Comparison of ENCODE assay signal across 16 cellular contexts in the genomic region with DNA sequence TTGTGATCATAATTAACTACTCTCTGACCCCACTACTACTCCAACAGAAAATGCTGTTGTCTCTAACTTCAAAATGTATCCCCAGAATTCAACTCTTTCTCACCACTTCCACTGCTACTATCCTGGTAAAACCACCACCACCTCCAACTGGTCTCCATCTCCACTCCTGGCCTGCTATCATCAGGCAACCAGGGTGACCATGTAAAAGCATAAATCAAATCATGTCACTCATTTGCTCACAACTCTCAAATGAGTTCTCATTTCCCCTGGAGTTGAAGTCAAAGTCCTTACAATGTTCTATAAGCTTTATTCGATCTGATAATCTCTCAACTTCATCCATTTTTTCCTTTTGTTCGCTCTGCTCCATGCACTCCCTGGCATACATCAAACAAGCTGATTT. TPM values are rescaled to one million over a fixed set of nuclear protein-coding genes. Genes with fewer than 3 reads are reported as not detected.
A peak's percentile ranks its signal among the peaks of the same experiment; 100 is the strongest.
DNase-seq lines count a peak whose midpoint lies in the region; FAIRE-seq and TF ChIP-seq lines count a peak whose summit lies in the region.
"Had no signal": no experiment of that assay in that cellular context is flagged by ENCODE, and none has a peak within 500 bp of the region (broad histone marks: within the 10 kb centered on the region; RNA-seq: fewer than 3 reads in every experiment).

No MANE protein-coding gene starts in this region.

- no peak for TF ChIP-seq CTCF in SU-DHL-6 (IDR thresholded peaks at IDR 0.05; ENCODE audit: insufficient read depth, low read length, poor library complexity, severe bottlenecking)
- no peak for TF ChIP-seq CTCF in hepatocyte (IDR thresholded peaks at IDR 0.05; ENCODE audit: poor library complexity)

- H4K8ac ChIP-seq in trophoblast cell (ENCODE audit: low read depth, low read length), result no peak overlapping the region

- peak overlapping the region; percentile 95 for H3K27ac ChIP-seq in Karpas-422 (ENCODE audit: low read length)
- peak overlapping the region; percentile 31 for H3K27ac ChIP-seq in SU-DHL-6 (ENCODE audit: low read depth, low read length)
- H3K27ac ChIP-seq in trophoblast cell (ENCODE audit: low read depth, low read length), result no peak overlapping the region
- H3K27ac ChIP-seq in hepatocyte, result no peak overlapping the region

- H3K9me2 ChIP-seq in Karpas-422 (replicated peaks; ENCODE audit: insufficient read depth, low read length) (no peaks in the 10 kb centered on the region), SU-DHL-6 (replicated peaks; ENCODE audit: insufficient read depth, low read length) (no peaks in the 10 kb centered on the region), hepatocyte (replicated peaks; ENCODE audit: insufficient read depth) (no peaks in the 10 kb centered on the region)

- H4K12ac ChIP-seq in trophoblast cell (ENCODE audit: low read depth, low read length), result no peak overlapping the region

- no peaks in the 10 kb centered on the region for H3K27me3 ChIP-seq in Karpas-422 (ENCODE audit: low read length)
- H3K27me3 ChIP-seq in SU-DHL-6 (ENCODE audit: low read length), result no peaks in the 10 kb centered on the region
- H3K27me3 ChIP-seq in trophoblast cell (ENCODE audit: insufficient read depth, low read length), result no peaks in the 10 kb centered on the region
- no peaks in the 10 kb centered on the region for H3K27me3 ChIP-seq in hepatocyte
- H3K27me3 ChIP-seq: BLaER1 treated with 17β-estradiol and CSF1 and Interleukin-3, amounts not matched to agents 10 nM and 100 nM had no signal

- no peak overlapping the region for H4K91ac ChIP-seq in trophoblast cell (ENCODE audit: low read depth, low read length)

- H3K36me3 ChIP-seq in Karpas-422 (ENCODE audit: insufficient read depth, low read length) (peaks cover 25% of the 10 kb centered on the region), SU-DHL-6 (ENCODE audit: low read length) (peaks cover 21% of the 10 kb centered on the region), trophoblast cell (ENCODE audit: control insufficient read depth in 1 of 2, insufficient read depth in 2 of 2, low read length in 2 of 2) (no peaks in the 10 kb centered on the region), hepatocyte (replicated peaks; ENCODE audit: insufficient read depth, low read depth) (no peaks in the 10 kb centered on the region)

- H3K4me3 ChIP-seq in Karpas-422 (ENCODE audit: low read length) (peak overlapping the region; percentile 47; the same call in 1 of the 2 replicates), SU-DHL-6 (ENCODE audit: insufficient read depth, low read length, poor library complexity, severe bottlenecking) (no peak overlapping the region), trophoblast cell (ENCODE audit: low read depth, low read length) (no peak overlapping the region), hepatocyte (no peak overlapping the region)
- H3K4me3 ChIP-seq: BLaER1 treated with 17β-estradiol and CSF1 and Interleukin-3, amounts not matched to agents 10 nM and 100 nM; GM23338 had no signal

- no peaks in the 10 kb centered on the region; the same call in 1 of the 2 replicates for H4K20me1 ChIP-seq in Karpas-422 (ENCODE audit: insufficient read depth, low read depth, low read length)
- peaks cover 68% of the 10 kb centered on the region for H4K20me1 ChIP-seq in SU-DHL-6 (ENCODE audit: low read depth, low read length)
- peaks cover 96% of the 10 kb centered on the region for H4K20me1 ChIP-seq in hepatocyte (ENCODE audit: insufficient read depth, poor library complexity, severe bottlenecking)

- TF ChIP-seq POLR2A in GM12892 (IDR thresholded peaks at IDR 0.05; ENCODE audit: low read depth, low read length), result no peak

- H3K18ac ChIP-seq in trophoblast cell (ENCODE audit: low read length), result no peak overlapping the region

- H3K9me3 ChIP-seq in Karpas-422 (ENCODE audit: low read length), result no peaks in the 10 kb centered on the region
- no peaks in the 10 kb centered on the region for H3K9me3 ChIP-seq in SU-DHL-6 (ENCODE audit: insufficient read depth, low read length)
- H3K9me3 ChIP-seq in trophoblast cell (ENCODE audit: insufficient read depth, low read depth, low read length), result no peaks in the 10 kb centered on the region
- no peaks in the 10 kb centered on the region for H3K9me3 ChIP-seq in hepatocyte (ENCODE audit: low read depth)
- H3K9me3 ChIP-seq: Caco-2 had no signal

- DNase-seq in GM12892 (ENCODE audit: insufficient read length), result no peak
- DNase-seq in Karpas-422, result no peak
- DNase-seq in trophoblast cell, result no peak
- DNase-seq in NCI-H510A (lab: John Stamatoyannopoulos, UW), result no peak
- DNase-seq in stimulated activated CD4-positive, alpha-beta T cell treated with anti-CD3 and anti-CD28 coated beads, Interleukin-2, amount 100 ng/mL, for 48 hours, result no peak
- no peak for DNase-seq in hepatocyte (ENCODE audit: low spot score)
- DNase-seq: Caco-2; CD4-positive, alpha-beta T cell; HCEC 1CT; IMR-90 had no signal

- H3F3A ChIP-seq in SU-DHL-6 (ENCODE audit: insufficient read depth), result peaks cover 5% of the 10 kb centered on the region; the same call in 1 of the 2 replicates

- H3K9ac ChIP-seq in Karpas-422 (ENCODE audit: low read length), result peak overlapping the region; percentile 57
- no peak overlapping the region for H3K9ac ChIP-seq in SU-DHL-6 (ENCODE audit: low read length)
- no peak overlapping the region for H3K9ac ChIP-seq in trophoblast cell (ENCODE audit: low read length)

- no peak overlapping the region for H2AFZ ChIP-seq in Karpas-422 (ENCODE audit: low read length)
- H2AFZ ChIP-seq in SU-DHL-6 (ENCODE audit: low read depth, low read length, severe bottlenecking), result no peak overlapping the region
- no peak overlapping the region for H2AFZ ChIP-seq in trophoblast cell (ENCODE audit: insufficient read depth, low read length, poor library complexity)
- no peak overlapping the region for H2AFZ ChIP-seq in hepatocyte
- H2AFZ ChIP-seq: GM23338 had no signal

- H3K4ac ChIP-seq in trophoblast cell (ENCODE audit: low read depth, low read length), result peak overlapping the region; percentile 65

- H2BK120ac ChIP-seq in trophoblast cell (ENCODE audit: insufficient read depth, low read length, poor library complexity), result no peak overlapping the region

- no CpG with 5 or more reads among the region's 2 CpGs for WGBS in trophoblast cell (ENCODE audit: extremely low coverage, insufficient coverage, insufficient read length)
- WGBS in hepatocyte (ENCODE audit: low lambda C conversion rate, missing lambda C conversion rate), result 98% methylated on average over 2 of the region's 2 CpGs

- no peak overlapping the region for H3K23ac ChIP-seq in trophoblast cell (ENCODE audit: low read length)

- H3K79me1 ChIP-seq in trophoblast cell (ENCODE audit: low read length), result no peaks in the 10 kb centered on the region

- peaks cover 71% of the 10 kb centered on the region for H3K4me1 ChIP-seq in Karpas-422 (ENCODE audit: low read length)
- H3K4me1 ChIP-seq in trophoblast cell (ENCODE audit: control insufficient read depth in 1 of 2, insufficient read depth in 2 of 2, low read length in 2 of 2), result no peaks in the 10 kb centered on the region
- no peaks in the 10 kb centered on the region for H3K4me1 ChIP-seq in hepatocyte (ENCODE audit: insufficient read depth)
- H3K4me1 ChIP-seq: Caco-2 had no signal

- H3K79me2 ChIP-seq in Karpas-422 (ENCODE audit: low read length) (peaks cover 99% of the 10 kb centered on the region), SU-DHL-6 (ENCODE audit: insufficient read depth, low read length) (peaks cover 100% of the 10 kb centered on the region), trophoblast cell (ENCODE audit: control insufficient read depth, insufficient read depth, low read length, poor library complexity) (peaks cover 5% of the 10 kb centered on the region), hepatocyte (peaks cover 100% of the 10 kb centered on the region)

- no peak overlapping the region for H3K14ac ChIP-seq in trophoblast cell (ENCODE audit: low read length)

- no peak overlapping the region for H2BK12ac ChIP-seq in trophoblast cell (ENCODE audit: low read length)

- peak overlapping the region; percentile 76 for H3K4me2 ChIP-seq in Karpas-422 (ENCODE audit: low read depth, low read length, poor library complexity, severe bottlenecking)
- no peak overlapping the region for H3K4me2 ChIP-seq in SU-DHL-6 (ENCODE audit: low read depth, low read length, poor library complexity, severe bottlenecking)
- no peak overlapping the region for H3K4me2 ChIP-seq in trophoblast cell (ENCODE audit: low read length)
- H3K4me2 ChIP-seq in hepatocyte, result no peak overlapping the region
- H3K4me2 ChIP-seq: GM23338 had no signal

- FAIRE-seq in GM12892 (lab: Jason Lieb, UNC), result peak; percentile 40
- FAIRE-seq: D721Med, G401.6, H54 had no signal

- H2AK5ac ChIP-seq in trophoblast cell (ENCODE audit: low read length), result no peak overlapping the region

- no peak overlapping the region for H2BK5ac ChIP-seq in trophoblast cell (ENCODE audit: low read depth, low read length, poor library complexity)

RNA-seq across cellular contexts. Expression of a gene that starts 24.6 kb away (rescaled TPM):
- polyA plus RNA-seq in GM12892 (2012; ENCODE audit: missing spikeins), result 64.7 TPM
- 74.5 and 132 TPM in 2 replicates for total RNA-seq in Karpas-422 (2014; rRNA removed; shearing (Covaris generic); ENCODE audit: low replicate concordance)
- 85.4 and 86.3 TPM in 2 replicates for polyA plus RNA-seq in trophoblast cell (2013)
- total RNA-seq in hepatocyte, result 63.9 and 79.0 TPM in 2 replicates
- 54.9 and 66.4 TPM in 2 replicates for polyA plus RNA-seq in hepatocyte

Comparison
In these comparisons a context has a peak if more than half of its experiments do, and no peak if none do; other contexts are left out.
1. H3K27ac ChIP-seq: peak in Karpas-422 (single experiment) and SU-DHL-6 (single experiment); none in trophoblast cell (single experiment) and hepatocyte (single experiment).